ENCODE assay signal across 23 cellular contexts in genomic region chr2:107393516-107393915, GRCh38.
DNase-seq lines count a peak whose midpoint lies in the region; ATAC-seq and TF ChIP-seq lines count a peak whose summit lies in the region.
"Had no signal": no experiment of that assay in that cellular context is flagged by ENCODE, and none has a peak within 500 bp of the region (broad histone marks: within the 10 kb centered on the region; RNA-seq: fewer than 3 reads in every experiment).

No MANE protein-coding gene starts in this region.

- H3K9me2 ChIP-seq in GM23248 (ENCODE audit: insufficient read depth) = no peaks in the 10 kb centered on the region

- H3K79me1 ChIP-seq in trophoblast cell (ENCODE audit: low read length) = no peaks in the 10 kb centered on the region

- H4K12ac ChIP-seq in trophoblast cell (ENCODE audit: low read depth, low read length) = no peak overlapping the region

- no peak overlapping the region for H3K9ac ChIP-seq in GM23248
- no peak overlapping the region for H3K9ac ChIP-seq in adipocyte (ENCODE audit: low read length)
- no peak overlapping the region for H3K9ac ChIP-seq in trophoblast cell (ENCODE audit: low read length)

- H2BK5ac ChIP-seq in trophoblast cell (ENCODE audit: low read depth, low read length, poor library complexity) = no peak overlapping the region

- H2AFZ ChIP-seq in GM23248 = no peak overlapping the region
- H2AFZ ChIP-seq in trophoblast cell (ENCODE audit: insufficient read depth, low read length, poor library complexity) = no peak overlapping the region

- H3K4ac ChIP-seq in trophoblast cell (ENCODE audit: low read depth, low read length) = no peak overlapping the region

- H2AK5ac ChIP-seq in trophoblast cell (ENCODE audit: low read length) = no peak overlapping the region

- no peak overlapping the region for H3K14ac ChIP-seq in trophoblast cell (ENCODE audit: low read length)

- H3F3A ChIP-seq in GM23248 (ENCODE audit: insufficient read depth) = no peaks in the 10 kb centered on the region

- H4K20me1 ChIP-seq in GM23248 (ENCODE audit: insufficient read depth) = no peaks in the 10 kb centered on the region

- H3K79me2 ChIP-seq in GM23248 (ENCODE audit: insufficient read depth) (no peaks in the 10 kb centered on the region), trophoblast cell (ENCODE audit: control insufficient read depth, insufficient read depth, low read length, poor library complexity) (no peaks in the 10 kb centered on the region)

- no peak overlapping the region for H3K23ac ChIP-seq in trophoblast cell (ENCODE audit: low read length)

- no peaks in the 10 kb centered on the region for H3K4me1 ChIP-seq in GM23248 (ENCODE audit: insufficient read depth)
- no peaks in the 10 kb centered on the region for H3K4me1 ChIP-seq in adipocyte (ENCODE audit: control insufficient read depth, insufficient read depth, low read length)
- H3K4me1 ChIP-seq in foreskin keratinocyte = no peaks in the 10 kb centered on the region
- H3K4me1 ChIP-seq in trophoblast cell (ENCODE audit: control insufficient read depth in 1 of 2, insufficient read depth in 2 of 2, low read length in 2 of 2) = no peaks in the 10 kb centered on the region
- H3K4me1 ChIP-seq in body of pancreas = no peaks in the 10 kb centered on the region
- H3K4me1 ChIP-seq: Peyer's patch had no signal

- H3K4me3 ChIP-seq in GM23248 = no peak overlapping the region
- no peak overlapping the region for H3K4me3 ChIP-seq in adipocyte (ENCODE audit: low read length)
- H3K4me3 ChIP-seq in trophoblast cell (ENCODE audit: low read depth, low read length) = no peak overlapping the region
- H3K4me3 ChIP-seq in body of pancreas = no peak overlapping the region
- H3K4me3 ChIP-seq: Peyer's patch, SK-N-MC had no signal

- no peak overlapping the region for H3K4me2 ChIP-seq in GM23248 (ENCODE audit: unreplicated experiment)
- no peak overlapping the region for H3K4me2 ChIP-seq in trophoblast cell (ENCODE audit: low read length)

- no peaks in the 10 kb centered on the region for H3K36me3 ChIP-seq in GM23248 (ENCODE audit: low read depth)
- no peaks in the 10 kb centered on the region for H3K36me3 ChIP-seq in adipocyte (ENCODE audit: control insufficient read depth, insufficient read depth, low read length, severe bottlenecking)
- H3K36me3 ChIP-seq in trophoblast cell (ENCODE audit: control insufficient read depth in 1 of 2, insufficient read depth in 2 of 2, low read length in 2 of 2) = no peaks in the 10 kb centered on the region
- no peaks in the 10 kb centered on the region for H3K36me3 ChIP-seq in body of pancreas (replicated peaks in 1 of 2; ENCODE audit: insufficient read depth in 1 of 2, low read depth in 2 of 2)
- H3K36me3 ChIP-seq: Peyer's patch had no signal

- H3K9me3 ChIP-seq in GM23248 (ENCODE audit: low read depth) (no peaks in the 10 kb centered on the region), adipocyte (ENCODE audit: control insufficient read depth, low read length) (no peaks in the 10 kb centered on the region), trophoblast cell (ENCODE audit: insufficient read depth, low read depth, low read length) (peaks cover 2% of the 10 kb centered on the region), body of pancreas (no peaks in the 10 kb centered on the region)
- H3K9me3 ChIP-seq: Peyer's patch had no signal

- TF ChIP-seq CTCF in foreskin keratinocyte (conservative IDR thresholded peaks at IDR 0.05) (no peak), body of pancreas (IDR thresholded peaks at IDR 0.05) (no peak)

- in situ Hi-C loops in GM23248 (cut with MboI) = no loop called here

- intact Hi-C loops in body of pancreas (cut with DNase I) = no loop called here

- TF ChIP-seq POLR2A in body of pancreas (IDR thresholded peaks at IDR 0.05) = no peak

- H4K91ac ChIP-seq in trophoblast cell (ENCODE audit: low read depth, low read length) = no peak overlapping the region

- no peak overlapping the region for H3K18ac ChIP-seq in trophoblast cell (ENCODE audit: low read length)

- no peak overlapping the region for H3K27ac ChIP-seq in GM23248
- no peak overlapping the region for H3K27ac ChIP-seq in foreskin keratinocyte
- no peak overlapping the region for H3K27ac ChIP-seq in trophoblast cell (ENCODE audit: low read depth, low read length)
- H3K27ac ChIP-seq in body of pancreas = no peak overlapping the region
- H3K27ac ChIP-seq: HL-60, Peyer's patch, SK-N-MC had no signal

- H4K8ac ChIP-seq in trophoblast cell (ENCODE audit: low read depth, low read length) = no peak overlapping the region

- ATAC-seq in foreskin keratinocyte = peak; percentile 87
- ATAC-seq in body of pancreas = no peak
- ATAC-seq: HCT116 had no signal

- H2BK120ac ChIP-seq in trophoblast cell (ENCODE audit: insufficient read depth, low read length, poor library complexity) = no peak overlapping the region

- DNase-seq in GM23248 (peak; percentile 12), adipocyte (ENCODE audit: low read depth) (peak; percentile 46), foreskin keratinocyte (peak; percentile 5 to 68), trophoblast cell (peak; percentile 16 to 86), T-helper 1 cell (no peak), DMS153 (lab: John Stamatoyannopoulos, UW) (no peak), body of pancreas (no peak), NCI-H2029 (lab: John Stamatoyannopoulos, UW) (no peak)
- DNase-seq: 8988T; ACHN; CD4-positive, CD25-positive, alpha-beta regulatory T cell; DMS53; NCI-H1105; NCI-H146; NCI-H1930; NCI-H446 treated with DMSO at 0.1 percent for 48 hours; NCI-H526 treated with DMSO at 0.1 percent for 48 hours; Peyer's patch; SIG-M5; SW 1271 had no signal

- H2BK12ac ChIP-seq in trophoblast cell (ENCODE audit: low read length) = no peak overlapping the region

- H3K27me3 ChIP-seq in GM23248 (replicated peaks; ENCODE audit: insufficient read depth) = no peaks in the 10 kb centered on the region
- no peaks in the 10 kb centered on the region for H3K27me3 ChIP-seq in adipocyte (replicated peaks; ENCODE audit: control insufficient read depth, insufficient read depth, low read length)
- H3K27me3 ChIP-seq in foreskin keratinocyte = no peaks in the 10 kb centered on the region
- no peaks in the 10 kb centered on the region for H3K27me3 ChIP-seq in trophoblast cell (ENCODE audit: insufficient read depth, low read length)
- H3K27me3 ChIP-seq in body of pancreas = no peaks in the 10 kb centered on the region
- H3K27me3 ChIP-seq: Peyer's patch had no signal

Comparison
In these comparisons a context has a peak if more than half of its experiments do, and no peak if none do; other contexts are left out.
1. DNase-seq: peak in GM23248 (single experiment), adipocyte (single experiment), foreskin keratinocyte (2 of 2) and trophoblast cell (2 of 2); none in T-helper 1 cell (0 of 5), DMS153 (single experiment), body of pancreas (0 of 4) and NCI-H2029 (single experiment).